11 cellular contexts compared by ENCODE assay signal in genomic region chr1:38027201-38028104, GRCh38. TPM values are rescaled to one million over a fixed set of nuclear protein-coding genes. Genes with fewer than 3 reads are reported as not detected.
DNase-seq lines count a peak whose midpoint lies in the region; ATAC-seq and TF ChIP-seq lines count a peak whose summit lies in the region.
"Had no signal": no experiment of that assay in that cellular context is flagged by ENCODE, and none has a peak within 500 bp of the region (broad histone marks: within the 10 kb centered on the region; RNA-seq: fewer than 3 reads in every experiment).

No MANE protein-coding gene starts in this region.

- DNase-seq in DMS53 (lab: John Stamatoyannopoulos, UW), result peak; percentile 14
- DNase-seq in DMS53 treated with DMSO at 0.1 percent for 48 hours (lab: John Stamatoyannopoulos, UW; ENCODE audit: unreplicated experiment), result no peak
- no peak for DNase-seq in activated T-helper 2 cell treated with anti-CD3 and anti-CD28 coated beads, Interferon-gamma antibody, Interleukin-2, Interleukin-4, amounts not matched to agents 10 μg/mL and 5 μg/mL and 100 μg/mL, durations not matched to agents 14 hours and 24 hours and 36 hours (ENCODE audit: low spot score)
- DNase-seq in posterior vena cava (ENCODE audit: low spot score), result peak; percentile 72
- no peak for DNase-seq in esophagus muscularis mucosa (ENCODE audit: extremely low spot score)
- no peak for DNase-seq in left lobe of liver (ENCODE audit: low spot score)

- POLR2A ChIA-PET in HEK293 (lab: Yijun Ruan, JAX), result interaction anchor here (1.1 kb wide), 3 partner anchors 8 to 808 kb away, joined by 3 to 7 read pairs (median 3); no protein-coding TSS in a partner anchor

- ATAC-seq in left lobe of liver (no peak), GM18858 (IDR thresholded peaks at IDR 0.05; ENCODE audit: unreplicated experiment) (no peak)
- ATAC-seq: left ventricle myocardium superior had no signal

- CTCF ChIA-PET in HEK293 (lab: Yijun Ruan, JAX), result interaction anchor here (0.5 to 5.6 kb wide), 14 partner anchors 8 to 810 kb away, joined by 3 to 27 read pairs (median 4); partner anchors contain the start of gene SF3A3

- H3K4me1 Mint-ChIP-seq in activated T-helper 2 cell treated with anti-CD3 and anti-CD28 coated beads, Interferon-gamma antibody, Interleukin-2, Interleukin-4, amounts not matched to agents 10 μg/mL and 5 μg/mL and 100 μg/mL, durations not matched to agents 14 hours and 24 hours and 36 hours (ENCODE audit: low read depth), result peaks cover 51% of the 10 kb centered on the region

- no peak for TF ChIP-seq POLR2A in esophagus muscularis mucosa (IDR thresholded peaks at IDR 0.05; ENCODE audit: low read depth)

- no peak overlapping the region for H3K4me3 Mint-ChIP-seq in activated T-helper 2 cell treated with anti-CD3 and anti-CD28 coated beads, Interferon-gamma antibody, Interleukin-2, Interleukin-4, amounts not matched to agents 10 μg/mL and 5 μg/mL and 100 μg/mL, durations not matched to agents 14 hours and 24 hours and 36 hours (ENCODE audit: low read depth)

- H3K4me1 ChIP-seq in HEK293 (ENCODE audit: control insufficient read depth, insufficient read depth, low read length) (peaks cover 19% of the 10 kb centered on the region), esophagus muscularis mucosa (peaks cover 27 to 32% (median 28%) of the 10 kb centered on the region in 4 donors)

- H3K4me3 ChIP-seq in HEK293 (ENCODE audit: low read depth, low read length) (no peak overlapping the region), esophagus muscularis mucosa (no peak overlapping the region)
- H3K4me3 ChIP-seq: SJCRH30 had no signal

- intact Hi-C loops in activated T-helper 2 cell treated with anti-CD3 and anti-CD28 coated beads, Interferon-gamma antibody, Interleukin-2, Interleukin-4, amounts not matched to agents 10 μg/mL and 5 μg/mL and 100 μg/mL, durations not matched to agents 14 hours and 24 hours and 36 hours (cut with micrococcal nuclease), result loop anchor here (1.0 to 10.0 kb wide), 5 partner anchors 18 to 810 kb away; partner anchors contain the start of gene SF3A3
- intact Hi-C loops in posterior vena cava (cut with DNase I) (loop anchor here in 1 of 2 donors (10.0 kb wide), 1 partner anchor 807 kb away; no protein-coding TSS in a partner anchor), esophagus muscularis mucosa (cut with DNase I) (no loop called here)

- H3K36me3 Mint-ChIP-seq in activated T-helper 2 cell treated with anti-CD3 and anti-CD28 coated beads, Interferon-gamma antibody, Interleukin-2, Interleukin-4, amounts not matched to agents 10 μg/mL and 5 μg/mL and 100 μg/mL, durations not matched to agents 14 hours and 24 hours and 36 hours (ENCODE audit: low read depth), result peaks cover 39% of the 10 kb centered on the region

- WGBS in esophagus muscularis mucosa, result 92% methylated on average over 16 of the region's 19 CpGs

- no peaks in the 10 kb centered on the region for H3K27me3 Mint-ChIP-seq in activated T-helper 2 cell treated with anti-CD3 and anti-CD28 coated beads, Interferon-gamma antibody, Interleukin-2, Interleukin-4, amounts not matched to agents 10 μg/mL and 5 μg/mL and 100 μg/mL, durations not matched to agents 14 hours and 24 hours and 36 hours (ENCODE audit: low read depth)

- H3K27ac ChIP-seq in HEK293 (ENCODE audit: extremely low read depth, low read depth, low read length) (no peak overlapping the region), esophagus muscularis mucosa (replicated peaks in 1 of 4) (no peak overlapping the region)
- H3K27ac ChIP-seq: 22Rv1, SJCRH30 had no signal

- H3K9me3 Mint-ChIP-seq in activated T-helper 2 cell treated with anti-CD3 and anti-CD28 coated beads, Interferon-gamma antibody, Interleukin-2, Interleukin-4, amounts not matched to agents 10 μg/mL and 5 μg/mL and 100 μg/mL, durations not matched to agents 14 hours and 24 hours and 36 hours, result no peaks in the 10 kb centered on the region

- TF ChIP-seq CTCF in HEK293 (tag by site-specific recombination; IDR thresholded peaks at IDR 0.05), result no peak
- no peak for TF ChIP-seq CTCF in esophagus muscularis mucosa (IDR thresholded peaks at IDR 0.05)

- H3K27me3 ChIP-seq in esophagus muscularis mucosa, result no peaks in the 10 kb centered on the region
- H3K27me3 ChIP-seq: SJCRH30 had no signal

- no peaks in the 10 kb centered on the region for H3K9me3 ChIP-seq in HEK293 (ENCODE audit: control insufficient read depth, insufficient read depth, low read depth, low read length)
- H3K9me3 ChIP-seq in esophagus muscularis mucosa, result no peaks in the 10 kb centered on the region
- H3K9me3 ChIP-seq: SJCRH30 had no signal

- peaks cover 16 to 52% of the 10 kb centered on the region in 2 experiments for H3K36me3 ChIP-seq in HEK293 (ENCODE audit: control insufficient read depth in 2 of 2, insufficient read depth in 1 of 2, low read length in 2 of 2)
- H3K36me3 ChIP-seq in esophagus muscularis mucosa, result peaks cover 33 to 49% (median 48%) of the 10 kb centered on the region in 4 donors

- H3K27ac Mint-ChIP-seq in activated T-helper 2 cell treated with anti-CD3 and anti-CD28 coated beads, Interferon-gamma antibody, Interleukin-2, Interleukin-4, amounts not matched to agents 10 μg/mL and 5 μg/mL and 100 μg/mL, durations not matched to agents 14 hours and 24 hours and 36 hours, result peak overlapping the region; percentile 90

- TF ChIP-seq EP300 in esophagus muscularis mucosa (IDR thresholded peaks at IDR 0.05), result no peak

TF ChIP-seq in HEK293, 187 proteins besides CTCF, POLR2A, EP300 and RAD21 (continues in another document):
- TF ChIP-seq ZNF266 (tag by site-specific recombination; IDR thresholded peaks at IDR 0.05; ENCODE audit: low read depth) (no peak), SCRT1 (tag by site-specific recombination; IDR thresholded peaks at IDR 0.05; ENCODE audit: borderline replicate concordance) (peak; percentile 87), SP2 (tag by site-specific recombination; IDR thresholded peaks at IDR 0.05) (peak; percentile 9; the same call in 1 of the 2 replicates), ZFHX2 (tag by site-specific recombination; conservative IDR thresholded peaks at IDR 0.05) (peak; percentile 87), SCRT2 (tag by site-specific recombination; IDR thresholded peaks at IDR 0.05) (peak; percentile 94), AEBP2 (tag by site-specific recombination; IDR thresholded peaks at IDR 0.05; ENCODE audit: borderline replicate concordance) (no peak), PRDM4 (tag by site-specific recombination; IDR thresholded peaks at IDR 0.05) (no peak), GLI4 (tag by site-specific recombination; IDR thresholded peaks at IDR 0.05) (no peak), ZIC2 (tag by site-specific recombination; IDR thresholded peaks at IDR 0.05) (peak; percentile 81; the same call in 1 of the 2 replicates), EGR2 (tag by site-specific recombination; IDR thresholded peaks at IDR 0.05; ENCODE audit: low read depth) (peak; percentile 89)

RNA-seq across cellular contexts. Expression of gene UTP11, which starts 14.9 kb away (rescaled TPM):
- total RNA-seq in activated T-helper 2 cell treated with anti-CD3 and anti-CD28 coated beads, Interferon-gamma antibody, Interleukin-2, Interleukin-4, amounts not matched to agents 10 μg/mL and 5 μg/mL and 100 μg/mL, durations not matched to agents 14 hours and 24 hours and 36 hours, result 78.8 and 79.0 TPM in 2 replicates
- total RNA-seq in posterior vena cava (10 to 100 TPM; 45.6 to 61.4 TPM), esophagus muscularis mucosa (10 to 100 TPM; 39.7 to 55.8 (median 42.4) TPM), left lobe of liver (8.2 TPM)

RNA-seq across cellular contexts. Expression of gene POU3F1, which starts 19.1 kb away (rescaled TPM):
- total RNA-seq in activated T-helper 2 cell treated with anti-CD3 and anti-CD28 coated beads, Interferon-gamma antibody, Interleukin-2, Interleukin-4, amounts not matched to agents 10 μg/mL and 5 μg/mL and 100 μg/mL, durations not matched to agents 14 hours and 24 hours and 36 hours, result 0.32 and 0.48 TPM in 2 replicates
- total RNA-seq in posterior vena cava (under 1 TPM; 0.28 to 0.29 TPM), esophagus muscularis mucosa (1 to 10 TPM in 1 of 4 donors, under 1 TPM in 2, not detected in 1; 0.29 to 1.3 (median 0.33) TPM), left lobe of liver (0.08 TPM)
- total RNA-seq: left ventricle myocardium superior had no signal

RNA-seq across cellular contexts. Expression of gene FHL3, which starts 22.1 kb away (rescaled TPM):
- total RNA-seq in activated T-helper 2 cell treated with anti-CD3 and anti-CD28 coated beads, Interferon-gamma antibody, Interleukin-2, Interleukin-4, amounts not matched to agents 10 μg/mL and 5 μg/mL and 100 μg/mL, durations not matched to agents 14 hours and 24 hours and 36 hours, result 30.1 and 33.3 TPM in 2 replicates
- 10 to 100 TPM; 55.6 to 80.7 TPM for total RNA-seq in posterior vena cava
- 10 to 100 TPM; 38.3 to 76.9 (median 52.9) TPM for total RNA-seq in esophagus muscularis mucosa
- total RNA-seq in left lobe of liver, result 2.3 TPM

RNA-seq across cellular contexts. Expression of gene SF3A3, which starts 37.6 kb away (rescaled TPM):
- 105 and 112 TPM in 2 replicates for total RNA-seq in activated T-helper 2 cell treated with anti-CD3 and anti-CD28 coated beads, Interferon-gamma antibody, Interleukin-2, Interleukin-4, amounts not matched to agents 10 μg/mL and 5 μg/mL and 100 μg/mL, durations not matched to agents 14 hours and 24 hours and 36 hours
- total RNA-seq in posterior vena cava, result 10 to 100 TPM; 42.7 to 48.6 TPM
- total RNA-seq in esophagus muscularis mucosa, result 10 to 100 TPM; 38.2 to 42.4 (median 40.6) TPM
- total RNA-seq in left lobe of liver, result 21.0 TPM

Comparison
In these comparisons a context has a peak if more than half of its experiments do, and no peak if none do; other contexts are left out.
1. DNase-seq: peak in DMS53 (single experiment) and posterior vena cava (single experiment); none in DMS53 treated with DMSO at 0.1 percent for 48 hours (single experiment), activated T-helper 2 cell treated with anti-CD3 and anti-CD28 coated beads, Interferon-gamma antibody, Interleukin-2, Interleukin-4, amounts not matched to agents 10 μg/mL and 5 μg/mL and 100 μg/mL, durations not matched to agents 14 hours and 24 hours and 36 hours (single experiment), esophagus muscularis mucosa (single experiment) and left lobe of liver (single experiment).